In the genomic region with DNA sequence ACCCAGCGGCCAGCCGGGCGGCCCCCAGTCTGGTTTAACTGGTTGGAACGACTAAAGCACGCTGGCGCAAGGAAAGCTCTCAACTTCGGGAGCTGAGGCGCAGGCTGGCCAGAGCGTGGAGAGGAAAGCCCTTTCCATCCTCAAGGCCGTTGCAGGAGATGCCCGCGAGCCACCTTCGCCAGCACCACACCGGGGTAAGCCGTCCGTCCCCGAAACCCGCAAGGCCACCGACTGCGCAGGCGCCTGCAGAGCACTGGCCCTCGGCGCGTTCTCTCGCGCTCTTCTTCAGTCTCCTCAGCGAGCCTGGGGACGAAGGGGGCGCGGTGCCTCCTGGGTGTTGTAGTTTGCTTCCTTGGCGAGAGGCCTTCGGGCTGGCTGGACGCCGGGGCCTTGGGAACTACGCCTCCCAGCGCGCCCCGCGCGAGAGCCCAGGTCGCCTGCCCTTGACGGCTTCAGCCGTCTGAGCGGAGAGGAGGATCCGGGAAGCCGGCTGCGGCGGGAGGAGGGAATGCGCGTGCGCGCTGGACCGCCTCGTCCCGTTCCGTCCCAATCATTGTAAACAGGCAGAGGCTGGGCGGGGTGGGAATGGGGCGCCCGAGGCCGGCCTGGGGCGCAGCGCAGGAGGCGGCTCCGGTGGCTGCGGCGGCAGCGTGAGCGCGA, we compare ENCODE assay signal across 1 cellular context.
TF ChIP-seq lines count a peak whose summit lies in the region.

Gene RALBP1 (plus strand): TSS at position 531 of the 660 bp plus-strand sequence. CDS start 37,533 bp downstream, outside the sequence.

TF ChIP-seq in HepG2, 621 proteins besides CTCF, POLR2A, EP300 and RAD21 (continued from another document and continues in another):
- TF ChIP-seq ZNF598 (CRISPR knock-in tag; IDR thresholded peaks at IDR 0.05; ENCODE audit: borderline replicate concordance) (peak; percentile 90; the same call in 1 of the 2 replicates), ZNF850 (CRISPR knock-in tag; conservative IDR thresholded peaks at IDR 0.05) (no peak), ZNF567 (CRISPR knock-in tag; IDR thresholded peaks at IDR 0.05; ENCODE audit: borderline replicate concordance) (no peak), ZBTB25 (CRISPR knock-in tag; IDR thresholded peaks at IDR 0.05) (no peak; the same call in 1 of the 2 replicates), YEATS4 (CRISPR knock-in tag; IDR thresholded peaks at IDR 0.05; ENCODE audit: borderline replicate concordance) (peak; percentile 61), HMGA1 (CRISPR knock-in tag; conservative IDR thresholded peaks at IDR 0.05) (no peak), ZNF24 (IDR thresholded peaks at IDR 0.05) (no peak), TOE1 (CRISPR knock-in tag; IDR thresholded peaks at IDR 0.05) (no peak), RAD51 (IDR thresholded peaks at IDR 0.05; ENCODE audit: borderline replicate concordance) (no peak), CENPBD1 (CRISPR knock-in tag; IDR thresholded peaks at IDR 0.05; ENCODE audit: borderline replicate concordance, low read depth) (no peak), TGIF2 (CRISPR knock-in tag; IDR thresholded peaks at IDR 0.05) (peak; percentile 4), SMC3 (IDR thresholded peaks at IDR 0.05; ENCODE audit: low read length) (no peak), ZNF207 (IDR thresholded peaks at IDR 0.05; ENCODE audit: borderline replicate concordance) (no peak), ZNF841 (CRISPR knock-in tag; IDR thresholded peaks at IDR 0.05; ENCODE audit: borderline replicate concordance) (no peak), ZKSCAN1 (IDR thresholded peaks at IDR 0.05; ENCODE audit: low read length) (no peak), CBX5 (CRISPR knock-in tag; IDR thresholded peaks at IDR 0.05; ENCODE audit: borderline replicate concordance) (no peak; the same call in 1 of the 2 replicates), SRSF4 (IDR thresholded peaks at IDR 0.05; ENCODE audit: low read depth, low read length, poor library complexity, severe bottlenecking) (no peak), KDM3A (CRISPR knock-in tag; IDR thresholded peaks at IDR 0.05; ENCODE audit: low read depth) (0 out of 2 replicates have a peak, but pooled peaks have one; percentile 74), ASH2L (IDR thresholded peaks at IDR 0.05; ENCODE audit: insufficient read length, low read depth, low read length) (peak; percentile 86), SMAD3 (CRISPR knock-in tag; IDR thresholded peaks at IDR 0.05) (no peak), CEBPG (CRISPR knock-in tag; IDR thresholded peaks at IDR 0.05) (no peak), NFRKB (IDR thresholded peaks at IDR 0.05) (no peak), REXO4 (CRISPR knock-in tag; IDR thresholded peaks at IDR 0.05; ENCODE audit: borderline replicate concordance) (no peak), RFX5 (IDR thresholded peaks at IDR 0.05; ENCODE audit: low read depth, low read length) (no peak), ZFP91 (CRISPR knock-in tag; IDR thresholded peaks at IDR 0.05; ENCODE audit: borderline replicate concordance) (peak; percentile 65; the same call in 1 of the 2 replicates), ZNF512 (CRISPR knock-in tag; IDR thresholded peaks at IDR 0.05) (no peak), IRX3 (CRISPR knock-in tag; IDR thresholded peaks at IDR 0.05; ENCODE audit: borderline replicate concordance, low read depth) (peak; percentile 43; the same call in 1 of the 2 replicates), HOXA9 (CRISPR knock-in tag; IDR thresholded peaks at IDR 0.05; ENCODE audit: borderline replicate concordance) (no peak), SUZ12 (IDR thresholded peaks at IDR 0.05; ENCODE audit: low read depth, low read length) (peak; percentile 97), SP2 (CRISPR knock-in tag; IDR thresholded peaks at IDR 0.05) (peak; percentile 75; the same call in 1 of the 2 replicates), PBX3 (CRISPR knock-in tag; IDR thresholded peaks at IDR 0.05; ENCODE audit: borderline replicate concordance) (no peak), ZNF75D (CRISPR knock-in tag; IDR thresholded peaks at IDR 0.05; ENCODE audit: borderline replicate concordance) (no peak), ZNF703 (CRISPR knock-in tag; IDR thresholded peaks at IDR 0.05; ENCODE audit: borderline replicate concordance) (no peak), RXRB (CRISPR knock-in tag; IDR thresholded peaks at IDR 0.05; ENCODE audit: borderline replicate concordance) (no peak), POLR2G (IDR thresholded peaks at IDR 0.05; ENCODE audit: low read depth, low read length) (peak; percentile 96), ZNF678 (CRISPR knock-in tag; IDR thresholded peaks at IDR 0.05) (no peak), ZNF225 (CRISPR knock-in tag; IDR thresholded peaks at IDR 0.05) (no peak), EEA1 (CRISPR knock-in tag; IDR thresholded peaks at IDR 0.05; ENCODE audit: borderline replicate concordance) (no peak; the same call in 1 of the 2 replicates), MIER2 (CRISPR knock-in tag; IDR thresholded peaks at IDR 0.05) (no peak), ZZZ3 (CRISPR knock-in tag; IDR thresholded peaks at IDR 0.05; ENCODE audit: borderline replicate concordance) (no peak), ZGPAT (CRISPR knock-in tag; IDR thresholded peaks at IDR 0.05) (peak; percentile 49; the same call in 1 of the 2 replicates), PAX8 (CRISPR knock-in tag; IDR thresholded peaks at IDR 0.05; ENCODE audit: borderline replicate concordance) (no peak; the same call in 1 of the 2 replicates), MIXL1 (CRISPR knock-in tag; IDR thresholded peaks at IDR 0.05) (no peak), ARHGAP35 (CRISPR knock-in tag; IDR thresholded peaks at IDR 0.05; ENCODE audit: borderline replicate concordance) (peak; percentile 87; the same call in 1 of the 2 replicates), ZKSCAN5 (CRISPR knock-in tag; IDR thresholded peaks at IDR 0.05) (no peak)
- TF ChIP-seq, protein P1, sequence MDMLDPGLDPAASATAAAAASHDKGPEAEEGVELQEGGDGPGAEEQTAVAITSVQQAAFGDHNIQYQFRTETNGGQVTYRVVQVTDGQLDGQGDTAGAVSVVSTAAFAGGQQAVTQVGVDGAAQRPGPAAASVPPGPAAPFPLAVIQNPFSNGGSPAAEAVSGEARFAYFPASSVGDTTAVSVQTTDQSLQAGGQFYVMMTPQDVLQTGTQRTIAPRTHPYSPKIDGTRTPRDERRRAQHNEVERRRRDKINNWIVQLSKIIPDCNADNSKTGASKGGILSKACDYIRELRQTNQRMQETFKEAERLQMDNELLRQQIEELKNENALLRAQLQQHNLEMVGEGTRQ (IDR thresholded peaks at IDR 0.05; ENCODE audit: low read depth, low read length), result no peak
- TF ChIP-seq, protein P1 (CRISPR knock-in tag; IDR thresholded peaks at IDR 0.05; ENCODE audit: borderline replicate concordance), result no peak
- TF ChIP-seq, protein P2, sequence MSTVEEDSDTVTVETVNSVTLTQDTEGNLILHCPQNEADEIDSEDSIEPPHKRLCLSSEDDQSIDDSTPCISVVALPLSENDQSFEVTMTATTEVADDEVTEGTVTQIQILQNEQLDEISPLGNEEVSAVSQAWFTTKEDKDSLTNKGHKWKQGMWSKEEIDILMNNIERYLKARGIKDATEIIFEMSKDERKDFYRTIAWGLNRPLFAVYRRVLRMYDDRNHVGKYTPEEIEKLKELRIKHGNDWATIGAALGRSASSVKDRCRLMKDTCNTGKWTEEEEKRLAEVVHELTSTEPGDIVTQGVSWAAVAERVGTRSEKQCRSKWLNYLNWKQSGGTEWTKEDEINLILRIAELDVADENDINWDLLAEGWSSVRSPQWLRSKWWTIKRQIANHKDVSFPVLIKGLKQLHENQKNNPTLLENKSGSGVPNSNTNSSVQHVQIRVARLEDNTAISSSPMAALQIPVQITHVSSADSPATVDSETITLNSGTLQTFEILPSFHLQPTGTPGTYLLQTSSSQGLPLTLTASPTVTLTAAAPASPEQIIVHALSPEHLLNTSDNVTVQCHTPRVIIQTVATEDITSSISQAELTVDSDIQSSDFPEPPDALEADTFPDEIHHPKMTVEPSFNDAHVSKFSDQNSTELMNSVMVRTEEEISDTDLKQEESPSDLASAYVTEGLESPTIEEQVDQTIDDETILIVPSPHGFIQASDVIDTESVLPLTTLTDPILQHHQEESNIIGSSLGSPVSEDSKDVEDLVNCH (CRISPR knock-in tag; IDR thresholded peaks at IDR 0.05), result no peak
- TF ChIP-seq, protein P3, sequence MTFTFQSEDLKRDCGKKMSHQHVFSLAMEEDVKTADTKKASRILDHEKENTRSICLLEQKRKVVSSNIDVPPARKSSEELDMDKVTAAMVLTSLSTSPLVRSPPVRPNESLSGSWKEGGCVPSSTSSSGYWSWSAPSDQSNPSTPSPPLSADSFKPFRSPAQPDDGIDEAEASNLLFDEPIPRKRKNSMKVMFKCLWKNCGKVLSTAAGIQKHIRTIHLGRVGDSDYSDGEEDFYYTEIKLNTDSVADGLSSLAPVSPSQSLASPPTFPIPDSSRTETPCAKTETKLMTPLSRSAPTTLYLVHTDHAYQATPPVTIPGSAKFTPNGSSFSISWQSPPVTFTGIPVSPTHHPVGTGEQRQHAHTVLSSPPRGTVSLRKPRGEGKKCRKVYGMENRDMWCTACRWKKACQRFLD (CRISPR knock-in tag; IDR thresholded peaks at IDR 0.05; ENCODE audit: borderline replicate concordance), result peak; percentile 8; the same call in 1 of the 2 replicates
- TF ChIP-seq, protein P4, sequence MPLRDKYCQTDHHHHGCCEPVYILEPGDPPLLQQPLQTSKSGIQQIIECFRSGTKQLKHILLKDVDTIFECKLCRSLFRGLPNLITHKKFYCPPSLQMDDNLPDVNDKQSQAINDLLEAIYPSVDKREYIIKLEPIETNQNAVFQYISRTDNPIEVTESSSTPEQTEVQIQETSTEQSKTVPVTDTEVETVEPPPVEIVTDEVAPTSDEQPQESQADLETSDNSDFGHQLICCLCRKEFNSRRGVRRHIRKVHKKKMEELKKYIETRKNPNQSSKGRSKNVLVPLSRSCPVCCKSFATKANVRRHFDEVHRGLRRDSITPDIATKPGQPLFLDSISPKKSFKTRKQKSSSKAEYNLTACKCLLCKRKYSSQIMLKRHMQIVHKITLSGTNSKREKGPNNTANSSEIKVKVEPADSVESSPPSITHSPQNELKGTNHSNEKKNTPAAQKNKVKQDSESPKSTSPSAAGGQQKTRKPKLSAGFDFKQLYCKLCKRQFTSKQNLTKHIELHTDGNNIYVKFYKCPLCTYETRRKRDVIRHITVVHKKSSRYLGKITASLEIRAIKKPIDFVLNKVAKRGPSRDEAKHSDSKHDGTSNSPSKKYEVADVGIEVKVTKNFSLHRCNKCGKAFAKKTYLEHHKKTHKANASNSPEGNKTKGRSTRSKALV (CRISPR knock-in tag; IDR thresholded peaks at IDR 0.05), result no peak
